9 cellular contexts compared by ENCODE assay signal in genomic region chr14:106317593-106317992, GRCh38.
"Had no signal": no experiment of that assay in that cellular context is flagged by ENCODE, and none has a peak within 500 bp of the region (broad histone marks: within the 10 kb centered on the region; RNA-seq: fewer than 3 reads in every experiment).

No MANE protein-coding gene starts in this region.

- H3K36me3 ChIP-seq: HAP-1 had no signal

- ATAC-seq: HCT116, HepG2 had no signal

- H2AFZ ChIP-seq: GM23248 had no signal

- H3K4me3 ChIP-seq: GM23248, HAP-1 had no signal

- DNase-seq: GM23248, GOT3, H7, HFFc6, KBM-7 had no signal

- H3K27ac ChIP-seq: GM23248, KMS-11 had no signal

- FAIRE-seq: HepG2 had no signal

- H3K9me3 ChIP-seq: HAP-1 had no signal

- H3K4me2 ChIP-seq: KMS-11 had no signal

- H3K9ac ChIP-seq: GM23248, KMS-11 had no signal

- H3K4me1 ChIP-seq: HAP-1 had no signal
